ENCODE assay signal across 16 cellular contexts in the genomic region with DNA sequence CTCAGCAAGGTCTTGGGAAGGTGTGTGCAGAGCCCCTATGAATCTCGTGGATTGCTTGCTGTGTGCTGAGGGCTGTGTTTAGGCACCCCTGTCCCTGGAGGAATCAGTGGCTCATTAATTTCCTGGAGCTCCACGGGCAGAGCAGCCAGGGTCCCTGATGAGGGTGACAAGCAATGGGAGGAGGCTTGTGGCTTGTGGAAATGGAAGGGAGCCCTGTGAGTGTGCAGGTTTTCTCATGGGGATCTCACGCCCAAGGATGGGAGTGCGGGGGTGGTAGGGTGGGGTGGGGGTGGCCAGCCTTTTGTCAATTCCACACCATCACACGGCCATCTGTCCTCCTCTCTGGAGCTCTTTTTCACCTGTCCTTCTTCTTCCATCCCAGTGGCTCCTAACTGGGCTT.
"Had no signal": no experiment of that assay in that cellular context is flagged by ENCODE, and none has a peak within 500 bp of the region (broad histone marks: within the 10 kb centered on the region; RNA-seq: fewer than 3 reads in every experiment).

No MANE protein-coding gene starts in this region.

- H3K27me3 ChIP-seq: pancreas, tibial nerve, uterus had no signal

- H3K4me3 Mint-ChIP-seq: activated T-cell treated with anti-CD3 and anti-CD28 coated beads, Interleukin-2, amount 50 U/mL, for 24 hours; neural crest cell had no signal

- H3K9me3 Mint-ChIP-seq: effector memory CD8-positive, alpha-beta T cell; immature natural killer cell had no signal

- ATAC-seq: activated naive CD4-positive, alpha-beta T cell treated with anti-CD3 and anti-CD28 coated beads, Interleukin-2, amount 50 U/mL, for 72 hours; effector memory CD8-positive, alpha-beta T cell; lower lobe of right lung; pancreas had no signal

- H3K36me3 ChIP-seq: lower lobe of right lung, pancreas, uterus, WERI-Rb-1 had no signal

- H3K27me3 Mint-ChIP-seq: activated T-cell treated with anti-CD3 and anti-CD28 coated beads, Interleukin-2, amount 50 U/mL, for 24 hours; effector memory CD8-positive, alpha-beta T cell had no signal

- H3K4me1 ChIP-seq: uterus had no signal

- H3K9me3 ChIP-seq: lower lobe of right lung, pancreas, uterus had no signal

- H3K27ac Mint-ChIP-seq: activated T-cell treated with anti-CD3 and anti-CD28 coated beads, Interleukin-2, amount 50 U/mL, for 24 hours had no signal

- H3K27ac ChIP-seq: epithelial cell of prostate, lower lobe of right lung, pancreas, tibial nerve, uterus, WERI-Rb-1 had no signal

- H3K4me3 ChIP-seq: lower lobe of right lung, pancreas, tibial nerve, uterus had no signal

- DNase-seq: activated CD4-positive, alpha-beta T cell treated with anti-CD3 and anti-CD28 coated beads, Interleukin-2, amount 50 U/mL, for 48 hours; activated T-cell treated with anti-CD3 and anti-CD28 coated beads, Interleukin-2, amount 50 U/mL, for 24 hours; effector memory CD8-positive, alpha-beta T cell; foreskin melanocyte; immature natural killer cell; lower lobe of right lung; midbrain; pancreas; stimulated activated CD4-positive, alpha-beta T cell treated with anti-CD3 and anti-CD28 coated beads, Interleukin-12 subunit alpha, Interleukin-12 subunit beta, amount 100 ng/mL, for 4 hours; stimulated activated CD4-positive, alpha-beta T cell treated with anti-CD3 and anti-CD28 coated beads, Interleukin-2, amount 100 ng/mL, for 24 hours; uterus; WERI-Rb-1 had no signal
